ENCODE assay signal across 9 cellular contexts in the genomic region with DNA sequence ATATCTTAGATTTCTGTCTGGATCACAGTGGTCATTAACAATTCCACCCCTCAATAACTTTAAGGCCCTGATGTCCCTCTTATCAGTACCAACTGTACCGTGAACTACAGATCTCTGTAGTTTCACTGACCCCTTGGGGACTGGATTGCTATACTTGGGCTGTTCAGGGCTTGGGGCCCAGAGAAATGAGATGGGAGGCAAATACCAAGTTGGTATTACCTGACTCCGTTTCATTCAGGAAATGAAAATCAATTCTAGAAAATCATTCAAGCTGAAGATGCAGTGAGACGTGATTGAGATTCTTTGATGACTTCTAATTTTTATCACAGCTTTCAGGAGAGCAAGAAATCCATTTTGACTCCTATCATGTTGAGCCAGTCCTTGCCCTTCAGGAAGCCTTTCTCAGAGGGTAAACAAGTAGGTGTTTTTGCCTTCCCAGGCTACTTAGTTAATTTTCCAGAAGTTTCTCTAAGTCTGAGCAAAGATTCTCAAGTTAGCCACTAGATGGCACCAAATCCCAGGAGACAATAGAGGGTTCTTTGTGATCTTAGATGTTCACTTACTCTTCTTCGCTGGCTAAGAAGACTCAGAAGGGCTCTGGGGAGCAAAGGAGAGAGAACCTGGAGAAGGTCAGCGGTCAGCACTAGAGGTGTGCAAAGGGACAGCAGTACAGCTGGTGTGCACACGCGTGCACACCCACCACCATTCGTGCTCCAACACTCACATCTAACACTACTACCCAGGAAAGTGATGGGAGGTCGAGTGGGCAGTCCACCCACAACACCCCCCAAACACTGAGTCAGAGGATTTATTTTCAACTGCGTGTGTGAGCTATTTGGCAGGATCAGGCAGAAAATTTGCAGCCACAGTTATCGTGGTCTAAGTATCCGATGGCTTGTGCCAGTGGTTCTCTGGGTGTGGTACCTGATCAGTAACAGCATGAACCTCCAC. TPM values are rescaled to one million over a fixed set of nuclear protein-coding genes. Genes with fewer than 3 reads are reported as not detected.
A peak's percentile ranks its signal among the peaks of the same experiment; 100 is the strongest.
DNase-seq lines count a peak whose midpoint lies in the region; ATAC-seq and TF ChIP-seq lines count a peak whose summit lies in the region.
"Had no signal": no experiment of that assay in that cellular context is flagged by ENCODE, and none has a peak within 500 bp of the region (broad histone marks: within the 10 kb centered on the region; RNA-seq: fewer than 3 reads in every experiment).

No MANE protein-coding gene starts in this region.

- peaks cover 42% of the 10 kb centered on the region for H3K4me1 Mint-ChIP-seq in activated naive CD8-positive, alpha-beta T cell treated with anti-CD3 and anti-CD28 coated beads for 36 hours

- peaks cover 0 to 45% (median 0%) of the 10 kb centered on the region in 7 donors for H3K27me3 ChIP-seq in heart right ventricle

- peak overlapping the region; percentile 25 for H3K4me3 Mint-ChIP-seq in activated naive CD8-positive, alpha-beta T cell treated with anti-CD3 and anti-CD28 coated beads for 36 hours

- H3K27ac Mint-ChIP-seq in activated naive CD8-positive, alpha-beta T cell treated with anti-CD3 and anti-CD28 coated beads for 36 hours, result peak overlapping the region; percentile 90

- H3K27me3 Mint-ChIP-seq in activated naive CD8-positive, alpha-beta T cell treated with anti-CD3 and anti-CD28 coated beads for 36 hours, result no peaks in the 10 kb centered on the region

- peak; percentile 62 for ATAC-seq in GM19372 (IDR thresholded peaks at IDR 0.05; ENCODE audit: low read depth, unreplicated experiment)
- peak; percentile 49 for ATAC-seq in HG03442 (IDR thresholded peaks at IDR 0.05; ENCODE audit: unreplicated experiment)
- peak in 5 of 8 donors; percentile 19 to 50 (median 31) for ATAC-seq in heart right ventricle

- H3K36me3 Mint-ChIP-seq in activated naive CD8-positive, alpha-beta T cell treated with anti-CD3 and anti-CD28 coated beads for 36 hours, result peaks cover 24% of the 10 kb centered on the region

- intact Hi-C loops in heart right ventricle (cut with DNase I), result loop anchor here in 7 of 10 donors (2.0 to 10.0 kb wide), 6 partner anchors 137 to 1762 kb away; partner anchors contain the start of gene ARMCX1 (in 4 of the 7)

- no peak overlapping the region for H3K4me3 ChIP-seq in heart right ventricle

- H3K27ac ChIP-seq in heart right ventricle, result peak overlapping the region in 7 of 10 donors; percentile 6 to 75 (median 66)
- H3K27ac ChIP-seq: epithelial cell of prostate had no signal

- H3K9me3 Mint-ChIP-seq in activated naive CD8-positive, alpha-beta T cell treated with anti-CD3 and anti-CD28 coated beads for 36 hours, result no peaks in the 10 kb centered on the region

- WGBS in heart right ventricle, 2 donors, result 29 to 37% methylated on average over 12 of the region's 12 CpGs

- DNase-seq in DMS53 treated with DMSO at 0.1 percent for 48 hours (lab: John Stamatoyannopoulos, UW; ENCODE audit: unreplicated experiment) (peak; percentile 65), NCI-H82 (lab: John Stamatoyannopoulos, UW) (peak; percentile 80), heart right ventricle (peak in 1 of 2 donors; percentile 24), pulmonary artery endothelial cell (ENCODE audit: low read depth, low spot score) (peak; percentile 52)
- DNase-seq in activated naive CD8-positive, alpha-beta T cell treated with anti-CD3 and anti-CD28 coated beads for 36 hours, result no peak
- no peak for DNase-seq in activated CD4-positive, alpha-beta T cell treated with anti-CD3 and anti-CD28 coated beads, Interleukin-2, amount 50 U/mL, for 1 hour

- peak; percentile 55 to 85 (median 68) for TF ChIP-seq CTCF in heart right ventricle (IDR thresholded peaks at IDR 0.05)

- no peaks in the 10 kb centered on the region for H3K9me3 ChIP-seq in heart right ventricle

- H3K4me1 ChIP-seq in heart right ventricle, result peaks cover 0 to 50% (median 18%) of the 10 kb centered on the region in 9 donors

- peaks cover 0 to 32% (median 0%) of the 10 kb centered on the region in 9 donors for H3K36me3 ChIP-seq in heart right ventricle

RNA-seq across cellular contexts. Expression of gene HNRNPH2, which starts 7.4 kb away (rescaled TPM):
- 10 to 100 TPM; 19.2 to 19.3 TPM for total RNA-seq in activated naive CD8-positive, alpha-beta T cell treated with anti-CD3 and anti-CD28 coated beads for 36 hours
- 10 to 100 TPM; 49.2 to 74.9 (median 60.8) TPM for total RNA-seq in heart right ventricle
- polyA plus RNA-seq in heart right ventricle, result 10 to 100 TPM; 30.7 to 50.0 TPM
- total RNA-seq in pulmonary artery endothelial cell, result 102 and 106 TPM in 2 replicates

RNA-seq across cellular contexts. Expression of gene GLA, which starts 7.7 kb away (rescaled TPM):
- 10 to 100 TPM; 51.3 to 56.3 TPM for total RNA-seq in activated naive CD8-positive, alpha-beta T cell treated with anti-CD3 and anti-CD28 coated beads for 36 hours
- total RNA-seq in heart right ventricle (10 to 100 TPM in 3 of 10 donors, 1 to 10 TPM in 7; 6.0 to 22.3 (median 8.6) TPM), pulmonary artery endothelial cell (25.8 and 36.7 TPM in 2 replicates)
- polyA plus RNA-seq in heart right ventricle, result 10 to 100 TPM; 20.7 to 33.9 TPM

RNA-seq across cellular contexts. Expression of gene RPL36A, which starts 24.6 kb away (rescaled TPM):
- 100 to 1,000 TPM; 329 to 361 TPM for total RNA-seq in activated naive CD8-positive, alpha-beta T cell treated with anti-CD3 and anti-CD28 coated beads for 36 hours
- total RNA-seq in heart right ventricle, result 10 to 100 TPM; 30.8 to 98.9 (median 53.9) TPM
- 1,000 to 10,000 TPM; 1,515 to 2,119 TPM for polyA plus RNA-seq in heart right ventricle
- total RNA-seq in pulmonary artery endothelial cell, result 735 and 865 TPM in 2 replicates

RNA-seq across cellular contexts. Expression of gene BTK, which starts 29.5 kb away (rescaled TPM):
- total RNA-seq in activated naive CD8-positive, alpha-beta T cell treated with anti-CD3 and anti-CD28 coated beads for 36 hours, result 1 to 10 TPM in 1 of 2 experiments, under 1 TPM in 1; 0.85 to 1.1 TPM
- total RNA-seq in heart right ventricle, result 1 to 10 TPM in 7 of 10 donors, under 1 TPM in 3; 0.47 to 7.0 (median 1.6) TPM
- polyA plus RNA-seq in heart right ventricle, result 1 to 10 TPM; 1.2 to 1.6 TPM
- 0.07 TPM in 1 of 2 replicates, not detected in the other for total RNA-seq in pulmonary artery endothelial cell

Comparison
In these comparisons a context has a peak if more than half of its experiments do, and no peak if none do; other contexts are left out.
1. DNase-seq: peak in DMS53 treated with DMSO at 0.1 percent for 48 hours (single experiment), NCI-H82 (single experiment) and pulmonary artery endothelial cell (single experiment); none in activated naive CD8-positive, alpha-beta T cell treated with anti-CD3 and anti-CD28 coated beads for 36 hours (single experiment) and activated CD4-positive, alpha-beta T cell treated with anti-CD3 and anti-CD28 coated beads, Interleukin-2, amount 50 U/mL, for 1 hour (single experiment).
2. Peak in every context shown above with its lines, with median percentiles within 50 percentile points of each other: ATAC-seq.